24 cellular contexts compared by ENCODE assay signal in the genomic region with DNA sequence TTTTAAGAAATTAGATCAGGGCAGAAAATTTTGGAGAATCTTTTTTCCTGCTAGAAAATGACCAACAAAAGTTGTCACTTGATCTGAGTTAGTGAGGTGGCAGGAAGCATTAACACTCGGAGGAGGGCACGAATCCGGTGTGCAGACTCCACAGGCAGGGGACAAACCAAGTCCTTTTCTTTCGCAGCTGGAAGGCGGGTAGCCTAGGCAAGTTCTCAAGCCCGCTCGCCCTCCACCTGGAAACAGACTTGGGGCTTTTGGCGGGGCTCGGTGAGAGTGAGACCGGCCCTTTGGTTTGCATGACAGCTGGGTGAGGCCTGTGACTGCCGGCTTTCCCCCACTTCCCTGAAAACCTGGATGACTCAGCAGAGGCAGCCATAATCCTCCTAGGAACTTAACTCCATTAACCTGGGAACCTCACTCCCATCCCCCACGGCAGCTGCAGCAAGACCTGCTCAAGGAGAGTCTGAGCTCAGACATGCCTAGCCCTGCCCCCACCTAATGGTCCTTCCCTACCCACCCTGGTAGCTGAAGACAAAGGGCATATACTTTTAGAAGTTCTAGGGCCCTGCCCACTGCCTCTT.
DNase-seq lines count a peak whose midpoint lies in the region; ATAC-seq and TF ChIP-seq lines count a peak whose summit lies in the region.
"Had no signal": no experiment of that assay in that cellular context is flagged by ENCODE, and none has a peak within 500 bp of the region (broad histone marks: within the 10 kb centered on the region; RNA-seq: fewer than 3 reads in every experiment).

No MANE protein-coding gene starts in this region.

- H3K4me1 ChIP-seq in SJCRH30 (peaks cover 10% of the 10 kb centered on the region; the same call in 1 of the 2 replicates), breast epithelium (no peaks in the 10 kb centered on the region)
- H3K4me1 ChIP-seq: esophagus squamous epithelium, gastroesophageal sphincter, tibial nerve had no signal

- H3K36me3 ChIP-seq in SJCRH30 (no peaks in the 10 kb centered on the region), breast epithelium (no peaks in the 10 kb centered on the region)
- H3K36me3 ChIP-seq: esophagus squamous epithelium, gastroesophageal sphincter, tibial nerve had no signal

- H3K4me3 ChIP-seq in SJCRH30 (no peak overlapping the region), breast epithelium (no peak overlapping the region)
- H3K4me3 ChIP-seq: esophagus squamous epithelium, gastroesophageal sphincter, lung, smooth muscle cell, tibial nerve had no signal

- peak; percentile 20 for DNase-seq in NCI-H1105 (lab: John Stamatoyannopoulos, UW)
- no peak for DNase-seq in NCI-H1105 treated with DMSO at 0.1 percent for 48 hours (lab: John Stamatoyannopoulos, UW)
- peak; percentile 49 for DNase-seq in SJCRH30
- DNase-seq in glomerular visceral epithelial cell (ENCODE audit: extremely low spot score): peak; percentile 63
- DNase-seq in breast epithelium (ENCODE audit: low spot score in 2 of 2): no peak
- no peak for DNase-seq in Right ventricle myocardium superior
- no peak for DNase-seq in NCI-H146 treated with DMSO at 0.1 percent for 48 hours (lab: John Stamatoyannopoulos, UW; ENCODE audit: unreplicated experiment)
- DNase-seq: activated CD4-positive, alpha-beta T cell treated with anti-CD3 and anti-CD28 coated beads, Interleukin-2, amount 50 U/mL, for 4 hours; activated naive CD8-positive, alpha-beta T cell treated with anti-CD3 and anti-CD28 coated beads for 36 hours; DND-41; effector memory CD4-positive, alpha-beta T cell; esophagus squamous epithelium; GOT3; KG1; NCI-H1694 treated with DMSO at 0.1 percent for 48 hours; NCI-H345; nucleus accumbens; stimulated activated CD4-positive, alpha-beta T cell treated with anti-CD3 and anti-CD28 coated beads, Interleukin-4, amount 100 ng/mL, for 24 hours; stimulated activated naive CD8-positive, alpha-beta T cell treated with anti-CD3 and anti-CD28 coated beads, Interleukin-15, Interleukin-2, amounts not matched to agents 100 U/mL and 50 U/mL, for 24 hours had no signal

- no peak for TF ChIP-seq POLR2A in breast epithelium (IDR thresholded peaks at IDR 0.05)

- H3K27ac ChIP-seq in SJCRH30 (no peak overlapping the region), breast epithelium (no peak overlapping the region)
- H3K27ac ChIP-seq: esophagus squamous epithelium, gastroesophageal sphincter, tibial nerve had no signal

- H3K27me3 ChIP-seq in SJCRH30: no peaks in the 10 kb centered on the region
- no peaks in the 10 kb centered on the region for H3K27me3 ChIP-seq in breast epithelium
- H3K27me3 ChIP-seq: esophagus squamous epithelium, tibial nerve had no signal

- H3K9me3 ChIP-seq in SJCRH30 (replicated peaks) (no peaks in the 10 kb centered on the region), breast epithelium (peaks cover 0 to 20% of the 10 kb centered on the region in 2 donors)
- H3K9me3 ChIP-seq: esophagus squamous epithelium had no signal

- TF ChIP-seq CTCF in breast epithelium (IDR thresholded peaks at IDR 0.05): no peak

- intact Hi-C loops in breast epithelium (cut with DNase I; ENCODE audit: low total_unique reads) (no loop called here), Right ventricle myocardium superior (cut with DNase I) (no loop called here)

- ATAC-seq in Right ventricle myocardium superior (ENCODE audit: poor library complexity): no peak
- ATAC-seq in GM18520 (IDR thresholded peaks at IDR 0.05; ENCODE audit: unreplicated experiment): no peak
- ATAC-seq: gastroesophageal sphincter; stimulated activated naive CD8-positive, alpha-beta T cell treated with anti-CD3 and anti-CD28 coated beads, Interleukin-15, Interleukin-2, amounts not matched to agents 100 U/mL and 50 U/mL, for 24 hours had no signal

Comparison
In these comparisons a context has a peak if more than half of its experiments do, and no peak if none do; other contexts are left out.
1. DNase-seq: peak in NCI-H1105 (single experiment), SJCRH30 (2 of 2) and glomerular visceral epithelial cell (single experiment); none in NCI-H1105 treated with DMSO at 0.1 percent for 48 hours (single experiment), breast epithelium (0 of 2), Right ventricle myocardium superior (single experiment) and NCI-H146 treated with DMSO at 0.1 percent for 48 hours (single experiment).